8 cellular contexts compared by ENCODE assay signal in the genomic region with DNA sequence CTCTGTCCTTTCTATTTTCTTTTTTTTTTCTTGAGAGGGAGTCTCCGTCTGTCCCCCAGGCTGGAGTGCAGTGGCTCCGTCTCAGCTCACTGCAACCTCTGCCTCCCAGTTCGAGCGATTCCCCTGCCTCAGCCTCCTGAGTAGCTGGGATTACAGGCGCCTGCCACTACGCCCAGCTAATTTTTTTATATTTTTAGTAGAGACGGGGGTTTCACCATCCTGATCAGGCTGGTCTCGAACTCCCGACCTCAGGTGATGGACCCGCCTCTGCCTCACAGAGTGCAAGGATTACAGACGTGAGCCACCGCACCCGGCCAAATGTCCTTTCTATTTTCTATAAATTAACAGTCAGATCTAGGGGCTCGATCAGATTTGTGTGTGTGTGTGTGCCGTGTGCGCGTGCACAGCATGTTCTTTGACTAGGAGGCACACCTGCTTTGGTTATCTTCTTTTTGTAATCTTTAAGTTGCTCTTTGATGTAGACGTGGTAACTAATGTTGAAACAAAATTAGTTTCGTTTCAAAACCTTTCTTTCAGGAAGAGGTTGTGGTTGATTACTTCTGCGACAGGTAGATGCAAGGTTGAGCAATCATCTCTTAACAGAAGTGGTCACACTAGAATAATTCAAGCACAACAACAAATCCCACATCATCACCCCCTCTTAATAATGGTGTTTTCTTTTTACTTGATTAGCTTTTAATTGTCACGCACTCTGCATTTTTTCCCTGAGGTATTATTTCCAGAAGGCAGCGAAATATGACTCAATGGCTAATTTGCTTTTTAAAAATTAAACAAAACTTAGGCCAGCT. TPM values are rescaled to one million over a fixed set of nuclear protein-coding genes. Genes with fewer than 3 reads are reported as not detected.
DNase-seq lines count a peak whose midpoint lies in the region; ATAC-seq and TF ChIP-seq lines count a peak whose summit lies in the region.

No MANE protein-coding gene starts in this region.

- H3K9me3 Mint-ChIP-seq in CD4-positive, alpha-beta memory T cell, result peaks cover 0 to 4% (median 0%) of the 10 kb centered on the region in 8 donors
- H3K9me3 Mint-ChIP-seq in memory B cell, result no peaks in the 10 kb centered on the region

- no peaks in the 10 kb centered on the region for H3K27me3 Mint-ChIP-seq in CD4-positive, alpha-beta memory T cell
- no peaks in the 10 kb centered on the region for H3K27me3 Mint-ChIP-seq in memory B cell

- intact Hi-C loops in CD4-positive, alpha-beta memory T cell (cut with micrococcal nuclease), result loop anchor here (1.0 to 10.0 kb wide), 9 partner anchors 12 to 1565 kb away; partner anchors contain the start of genes CNIH4, FBXO28, MIA3 and NVL
- intact Hi-C loops in breast epithelium (cut with DNase I; ENCODE audit: low total_unique reads), result no loop called here
- intact Hi-C loops in stomach (cut with DNase I; ENCODE audit: low total_unique reads), result no loop called here

- H3K9me3 ChIP-seq in CD4-positive, alpha-beta memory T cell (ENCODE audit: control insufficient read depth in 1 of 2, low read length in 2 of 2), result no peaks in the 10 kb centered on the region
- H3K9me3 ChIP-seq in breast epithelium, result no peaks in the 10 kb centered on the region
- no peaks in the 10 kb centered on the region for H3K9me3 ChIP-seq in stomach

- peak overlapping the region; percentile 93 for H3K27ac ChIP-seq in CD4-positive, alpha-beta memory T cell (ENCODE audit: low read depth, low read length)
- H3K27ac ChIP-seq in breast epithelium (peak overlapping the region; percentile 94 to 98), stomach (peak overlapping the region; percentile 92 to 98 (median 97))

- H3K36me3 ChIP-seq in CD4-positive, alpha-beta memory T cell (ENCODE audit: insufficient read depth, low read length), result no peaks in the 10 kb centered on the region
- H3K36me3 ChIP-seq in breast epithelium (no peaks in the 10 kb centered on the region), stomach (no peaks in the 10 kb centered on the region)

- POLR2A ChIA-PET in CD4-positive, alpha-beta memory T cell (lab: Charles Lee; ENCODE audit: partially characterized antibody), result interaction anchor here (0.6 to 4.7 kb wide), 26 partner anchors 8 to 1263 kb away, joined by 3 to 49 read pairs (median 6); partner anchors contain the start of genes CNIH4, FBXO28, NVL and WDR26

- no peak for TF ChIP-seq EP300 in stomach (IDR thresholded peaks at IDR 0.05)

- peak overlapping the region; percentile 91 to 99 (median 98) for H3K27ac Mint-ChIP-seq in CD4-positive, alpha-beta memory T cell
- peak overlapping the region; percentile 98 for H3K27ac Mint-ChIP-seq in memory B cell

- H3K36me3 Mint-ChIP-seq in CD4-positive, alpha-beta memory T cell, result peaks cover 3 to 20% of the 10 kb centered on the region in 2 donors
- peaks cover 2% of the 10 kb centered on the region for H3K36me3 Mint-ChIP-seq in memory B cell

- peak overlapping the region; percentile 68 to 97 (median 92) for H3K4me3 Mint-ChIP-seq in CD4-positive, alpha-beta memory T cell
- peak overlapping the region; percentile 87 for H3K4me3 Mint-ChIP-seq in memory B cell

- DNase-seq in CD4-positive, alpha-beta memory T cell, result peak; percentile 79 to 89 (median 85)
- DNase-seq in T-helper 1 cell, result peak; percentile 22 to 85 (median 42)
- no peak for DNase-seq in breast epithelium (ENCODE audit: low spot score in 2 of 2)
- peak in 1 of 2 donors; percentile 49 for DNase-seq in memory B cell (ENCODE audit: low spot score in 2 of 2)
- DNase-seq in stomach, result peak; percentile 35
- DNase-seq in DMS 273 treated with DMSO at 0.1 percent for 48 hours (lab: John Stamatoyannopoulos, UW), result no peak

- ATAC-seq in GM19455 (IDR thresholded peaks at IDR 0.05; ENCODE audit: unreplicated experiment) (peak; percentile 32), HG03520 (IDR thresholded peaks at IDR 0.05; ENCODE audit: unreplicated experiment) (peak; percentile 35), memory B cell (ENCODE audit: low read depth) (peak; percentile 57)

- H3K4me3 ChIP-seq in CD4-positive, alpha-beta memory T cell (ENCODE audit: low read length in 2 of 2), result peak overlapping the region; percentile 79
- peak overlapping the region; percentile 91 to 99 (median 94) for H3K4me3 ChIP-seq in breast epithelium
- peak overlapping the region; percentile 68 to 99 (median 88) for H3K4me3 ChIP-seq in stomach

- no peak for TF ChIP-seq POLR2A in breast epithelium (IDR thresholded peaks at IDR 0.05)
- TF ChIP-seq POLR2A in stomach (IDR thresholded peaks at IDR 0.05), result no peak

- TF ChIP-seq CTCF in breast epithelium (IDR thresholded peaks at IDR 0.05) (no peak), stomach (IDR thresholded peaks at IDR 0.05) (no peak)

- peaks cover 25 to 53% (median 40%) of the 10 kb centered on the region in 4 donors for H3K4me1 Mint-ChIP-seq in CD4-positive, alpha-beta memory T cell
- peaks cover 37% of the 10 kb centered on the region for H3K4me1 Mint-ChIP-seq in memory B cell

- no peaks in the 10 kb centered on the region for H3K27me3 ChIP-seq in CD4-positive, alpha-beta memory T cell (ENCODE audit: insufficient read depth, low read length)
- H3K27me3 ChIP-seq in breast epithelium, result no peaks in the 10 kb centered on the region
- H3K27me3 ChIP-seq in stomach, result no peaks in the 10 kb centered on the region

- 24 to 49% (median 34%) methylated on average over 22 of the region's 22 CpGs for WGBS in stomach, 5 donors

- peaks cover 56% of the 10 kb centered on the region for H3K4me1 ChIP-seq in CD4-positive, alpha-beta memory T cell (ENCODE audit: insufficient read depth, low read length)
- H3K4me1 ChIP-seq in breast epithelium (no peaks in the 10 kb centered on the region), stomach (peaks cover 31 to 48% (median 43%) of the 10 kb centered on the region in 4 donors)

- CTCF ChIA-PET in CD4-positive, alpha-beta memory T cell (lab: Charles Lee; ENCODE audit: partially characterized antibody), result interaction anchor here (0.6 to 2.1 kb wide), 8 partner anchors 9 to 153 kb away, joined by 3 to 7 read pairs (median 4); no protein-coding TSS in a partner anchor

RNA-seq across cellular contexts. Expression of gene DEGS1, which starts 0.8 kb away (rescaled TPM):
- 10 to 100 TPM; 58.5 TPM for total RNA-seq in CD4-positive, alpha-beta memory T cell
- polyA plus RNA-seq in CD4-positive, alpha-beta memory T cell, result 100 to 1,000 TPM; 135 to 137 TPM
- total RNA-seq in breast epithelium (10 to 100 TPM; 74.9 to 84.4 (median 81.0) TPM), stomach (100 to 1,000 TPM in 1 of 5 donors, 10 to 100 TPM in 3, 1 to 10 TPM in 1; 6.4 to 109 (median 54.3) TPM)
- 10 to 100 TPM; 11.2 to 44.5 (median 25.4) TPM for polyA plus RNA-seq in stomach

Comparison
In these comparisons a context has a peak if more than half of its experiments do, and no peak if none do; other contexts are left out.
1. DNase-seq: peak in CD4-positive, alpha-beta memory T cell (5 of 5), T-helper 1 cell (5 of 5) and stomach (single experiment); none in breast epithelium (0 of 2) and DMS 273 treated with DMSO at 0.1 percent for 48 hours (single experiment).
2. Peak in every context shown above with its lines, with median percentiles within 50 percentile points of each other: H3K27ac ChIP-seq, H3K4me3 ChIP-seq and ATAC-seq.